7 cellular contexts compared by ENCODE assay signal in genomic region chr10:6788191-6788590, GRCh38.
"Had no signal": no experiment of that assay in that cellular context is flagged by ENCODE, and none has a peak within 500 bp of the region (broad histone marks: within the 10 kb centered on the region; RNA-seq: fewer than 3 reads in every experiment).

No MANE protein-coding gene starts in this region.

- H3K4me3 ChIP-seq: GM23338 had no signal

- DNase-seq: H9, HCEC 1CT had no signal

- H3K27ac ChIP-seq: HL-60 had no signal

- ATAC-seq: GM23338, HepG2 had no signal

- FAIRE-seq: H1, H54, HepG2 had no signal
